In genomic region chr1:2231667-2232254, GRCh38 we compare ENCODE assay signal across 9 cellular contexts. TPM values are rescaled to one million over a fixed set of nuclear protein-coding genes. Genes with fewer than 3 reads are reported as not detected.
DNase-seq lines count a peak whose midpoint lies in the region; ATAC-seq and TF ChIP-seq lines count a peak whose summit lies in the region.
"Had no signal": no experiment of that assay in that cellular context is flagged by ENCODE, and none has a peak within 500 bp of the region (broad histone marks: within the 10 kb centered on the region; RNA-seq: fewer than 3 reads in every experiment).

No MANE protein-coding gene starts in this region.

- H3K27ac ChIP-seq in PC-3 (ENCODE audit: low read length): peak overlapping the region; percentile 15
- peak overlapping the region; percentile 84 for H3K27ac ChIP-seq in temporal lobe (ENCODE audit: low read depth, low read length)
- H3K27ac ChIP-seq: KMS-11 had no signal

- no peaks in the 10 kb centered on the region for H3K36me3 Mint-ChIP-seq in neural crest cell (ENCODE audit: low read depth)

- H3K27me3 ChIP-seq in PC-3 (ENCODE audit: low read length): no peaks in the 10 kb centered on the region

- peak overlapping the region; percentile 80 for H3K4me3 ChIP-seq in PC-3 (ENCODE audit: low read length)
- peak overlapping the region; percentile 86 for H3K4me3 ChIP-seq in fibroblast of villous mesenchyme (ENCODE audit: low read depth, low read length)

- DNase-seq in COLO829 (ENCODE audit: low spot score) (peak; percentile 82), PC-3 (peak; percentile 68), fibroblast of villous mesenchyme (ENCODE audit: low read depth) (peak; percentile 92), neural crest cell (ENCODE audit: low read depth, low spot score) (peak; percentile 49), ACHN (no peak)
- DNase-seq in activated effector memory CD4-positive, alpha-beta T cell treated with anti-CD3 and anti-CD28 coated beads, Interleukin-2, amount 50 U/mL, for 16 hours: peak; percentile 92

- peaks cover 33% of the 10 kb centered on the region for H3K4me1 ChIP-seq in PC-3 (ENCODE audit: insufficient read depth, low read length)

- no peaks in the 10 kb centered on the region for H3K27me3 Mint-ChIP-seq in neural crest cell (ENCODE audit: low read depth)

- POLR2A ChIA-PET in PC-3 (lab: Charles Lee; ENCODE audit: unreplicated experiment): interaction anchor here (0.5 to 1.5 kb wide), 2 partner anchors 33 to 295 kb away, joined by 6 to 11 read pairs; partner anchors contain the start of gene PANK4

- peak overlapping the region; percentile 39 for H3K27ac Mint-ChIP-seq in neural crest cell (ENCODE audit: unreplicated experiment)

- peaks cover 77% of the 10 kb centered on the region for H4K20me1 ChIP-seq in PC-3 (ENCODE audit: low read length)

- in situ Hi-C loops in ACHN (cut with HindIII; ENCODE audit: low pct_ligation_motif_present, low pct_unique_long_range_greater_than_20kb, low sequenced_read_pairs): no loop called here

- BruUV-seq in PC-3 (replicated peaks; lab: Mats Ljungman, UMichigan): no TSS peak

- peak overlapping the region; percentile 96 for H3K4me2 ChIP-seq in PC-3 (ENCODE audit: low read length)
- H3K4me2 ChIP-seq: KMS-11 had no signal

- H3K79me2 ChIP-seq in PC-3 (ENCODE audit: low read length): peaks cover 83% of the 10 kb centered on the region

- no peak overlapping the region for H2AFZ ChIP-seq in PC-3 (ENCODE audit: low read length)

- ATAC-seq in PC-3: peak; percentile 20
- ATAC-seq in GM19035 (IDR thresholded peaks at IDR 0.05; ENCODE audit: unreplicated experiment): no peak

- TF ChIP-seq CTCF in PC-3 (conservative IDR thresholded peaks at IDR 0.05; ENCODE audit: low read depth, low read length): no peak
- no peak for TF ChIP-seq CTCF in fibroblast of villous mesenchyme (IDR thresholded peaks at IDR 0.05; ENCODE audit: insufficient read depth, low read depth, low read length)
- TF ChIP-seq CTCF in neural crest cell (conservative IDR thresholded peaks at IDR 0.05): no peak

- CTCF ChIA-PET in PC-3 (lab: Charles Lee): interaction anchor here (0.7 to 1.2 kb wide), 2 partner anchors 37 to 150 kb away, joined by 4 to 6 read pairs; partner anchors contain the start of gene FAAP20

- peak overlapping the region; percentile 82 for H3K9ac ChIP-seq in PC-3 (ENCODE audit: low read length)
- H3K9ac ChIP-seq: KMS-11 had no signal

- no peaks in the 10 kb centered on the region for H3K9me3 Mint-ChIP-seq in neural crest cell

- no peaks in the 10 kb centered on the region for H3F3A ChIP-seq in PC-3 (ENCODE audit: low read length, unreplicated experiment)

- H3K4me3 Mint-ChIP-seq in neural crest cell: peak overlapping the region; percentile 97

- H3K9me2 ChIP-seq in PC-3 (replicated peaks; ENCODE audit: low read length): no peaks in the 10 kb centered on the region

- H3K36me3 ChIP-seq in PC-3 (ENCODE audit: low read depth, low read length): no peaks in the 10 kb centered on the region

- H3K9me3 ChIP-seq in PC-3 (ENCODE audit: low read length): no peaks in the 10 kb centered on the region

- intact Hi-C loops in PC-3 (cut with micrococcal nuclease): loop anchor here (5.0 kb wide), 1 partner anchor 34 kb away; no protein-coding TSS in a partner anchor

- H3K4me1 Mint-ChIP-seq in neural crest cell: peaks cover 58% of the 10 kb centered on the region

RNA-seq across cellular contexts. Expression of gene SKI, which starts 3.6 kb away (rescaled TPM):
- 28.3 and 61.7 TPM in 2 replicates for total RNA-seq in PC-3 (2014; rRNA removed)
- 26.8 and 32.9 TPM in 2 replicates for total RNA-seq in fibroblast of villous mesenchyme
- total RNA-seq in neural crest cell: 58.9 and 62.0 TPM in 2 replicates
- total RNA-seq in temporal lobe: 26.1 TPM

RNA-seq across cellular contexts. Expression of gene FAAP20, which starts 37.2 kb away (rescaled TPM):
- total RNA-seq in PC-3 (2014; rRNA removed) (114 and 148 TPM in 2 replicates), fibroblast of villous mesenchyme (20.7 and 30.3 TPM in 2 replicates), neural crest cell (80.9 and 93.7 TPM in 2 replicates), temporal lobe (24.6 TPM)
